8 cellular contexts compared by ENCODE assay signal in genomic region chr1:35120458-35121133, GRCh38. TPM values are rescaled to one million over a fixed set of nuclear protein-coding genes. Genes with fewer than 3 reads are reported as not detected.
DNase-seq lines count a peak whose midpoint lies in the region; ATAC-seq and TF ChIP-seq lines count a peak whose summit lies in the region.

No MANE protein-coding gene starts in this region.

- no peaks in the 10 kb centered on the region for H3K4me1 ChIP-seq in BE2C

- no peaks in the 10 kb centered on the region for H3K27me3 ChIP-seq in BE2C

- H3K4me3 ChIP-seq in BE2C (ENCODE audit: low read depth, low read length) (peak overlapping the region; percentile 30), choroid plexus epithelial cell (ENCODE audit: low read depth, low read length) (peak overlapping the region; percentile 61)

- no peaks in the 10 kb centered on the region for H3K9me3 ChIP-seq in BE2C

- no peak for TF ChIP-seq CTCF in BE2C (IDR thresholded peaks at IDR 0.05; ENCODE audit: low read depth, low read length)
- no peak for TF ChIP-seq CTCF in choroid plexus epithelial cell (conservative IDR thresholded peaks at IDR 0.05; ENCODE audit: low read depth, low read length)

- H3K36me3 ChIP-seq in BE2C: no peaks in the 10 kb centered on the region

- peak; percentile 43 for ATAC-seq in HG02759 (IDR thresholded peaks at IDR 0.05; ENCODE audit: unreplicated experiment)
- ATAC-seq in HG03442 (IDR thresholded peaks at IDR 0.05; ENCODE audit: unreplicated experiment): no peak
- no peak for ATAC-seq in HG03342 (IDR thresholded peaks at IDR 0.05; ENCODE audit: unreplicated experiment)

- peak; percentile 5 for DNase-seq in BE2C
- peak; percentile 26 for DNase-seq in choroid plexus epithelial cell (ENCODE audit: low read depth)
- DNase-seq in mucosa of gallbladder (ENCODE audit: low spot score): peak; percentile 10
- no peak for DNase-seq in NCI-H748 (lab: John Stamatoyannopoulos, UW; ENCODE audit: unreplicated experiment)
- DNase-seq in NCI-H2107 treated with DMSO at 0.1 percent for 48 hours (lab: John Stamatoyannopoulos, UW; ENCODE audit: unreplicated experiment): no peak

RNA-seq across cellular contexts. Expression of gene ZMYM1, which starts 41.4 kb away (rescaled TPM):
- polyA plus RNA-seq in BE2C (2012; ENCODE audit: insufficient read depth, insufficient read length, low read depth): 1.8 TPM
- total RNA-seq in mucosa of gallbladder: 14.9 TPM

Comparison
In these comparisons a context has a peak if more than half of its experiments do, and no peak if none do; other contexts are left out.
1. DNase-seq: peak in BE2C (single experiment), choroid plexus epithelial cell (single experiment) and mucosa of gallbladder (single experiment); none in NCI-H748 (single experiment) and NCI-H2107 treated with DMSO at 0.1 percent for 48 hours (single experiment).